ENCODE assay signal across 9 cellular contexts in the genomic region with DNA sequence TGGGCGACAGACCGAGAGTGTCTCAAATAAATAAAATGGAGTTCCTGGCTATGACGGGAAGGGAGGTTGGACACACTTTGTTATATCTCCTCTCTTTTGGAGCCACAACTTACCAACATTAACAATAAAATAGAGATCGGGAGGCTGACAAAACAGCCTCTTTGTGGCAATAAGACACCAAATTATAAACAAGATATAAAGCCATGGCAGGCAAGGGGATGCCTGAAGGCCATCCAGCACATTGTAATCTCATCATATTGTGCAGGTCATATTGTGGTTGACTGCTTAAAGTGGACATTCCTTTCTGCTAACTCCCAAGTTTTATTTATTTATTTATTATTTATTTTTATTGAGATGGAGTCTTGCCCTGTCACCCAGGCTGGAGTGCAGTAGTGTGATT. TPM values are rescaled to one million over a fixed set of nuclear protein-coding genes. Genes with fewer than 3 reads are reported as not detected.
"Had no signal": no experiment of that assay in that cellular context is flagged by ENCODE, and none has a peak within 500 bp of the region (broad histone marks: within the 10 kb centered on the region; RNA-seq: fewer than 3 reads in every experiment).

No MANE protein-coding gene starts in this region.

- DNase-seq: GM23248, GOT3, H7, HFFc6, IMR-90, KG1 had no signal

- ATAC-seq: HCT116, K562 had no signal

RNA-seq across cellular contexts. Expression of gene MGAT5B, which starts 59.9 kb away (rescaled TPM):
- total RNA-seq: HT-29 had no signal
